Comparison of ENCODE assay signal across 8 cellular contexts in genomic region chr12:47715393-47715876, GRCh38. TPM values are rescaled to one million over a fixed set of nuclear protein-coding genes. Genes with fewer than 3 reads are reported as not detected.
A peak's percentile ranks its signal among the peaks of the same experiment; 100 is the strongest.
DNase-seq lines count a peak whose midpoint lies in the region; ATAC-seq and TF ChIP-seq lines count a peak whose summit lies in the region.

No MANE protein-coding gene starts in this region.

- POLR2A ChIA-PET in GM10248 (lab: Yijun Ruan, JAX), result no interaction called here

- TF ChIP-seq CTCF in GM10248 (IDR thresholded peaks at IDR 0.05; ENCODE audit: control extremely low read depth, extremely low read depth, low read depth, missing control alignments), result peak; percentile 83

- peaks cover 34 to 43% (median 36%) of the 10 kb centered on the region in 3 donors for H3K4me1 ChIP-seq in skeletal muscle tissue (ENCODE audit: control insufficient read depth in 3 of 3, insufficient read depth in 3 of 3, low read length in 3 of 3)

- H3K9ac ChIP-seq in skeletal muscle tissue (ENCODE audit: low read depth in 1 of 3, low read length in 3 of 3), result peak overlapping the region; percentile 9 to 61 (median 52)

- no peaks in the 10 kb centered on the region for H3K27me3 ChIP-seq in skeletal muscle tissue (ENCODE audit: control insufficient read depth in 3 of 3, insufficient read depth in 3 of 3, low read length in 3 of 3)

- DNase-seq in GM10248 (ENCODE audit: extremely low spot score) (peak; percentile 77), NCI-H187 treated with DMSO at 0.1 percent for 48 hours (lab: John Stamatoyannopoulos, UW) (peak; percentile 46), T-helper 9 cell (peak; percentile 73), astrocyte of the hippocampus (ENCODE audit: low read depth, low spot score) (peak; percentile 80), iPS DF 19.7 (ENCODE audit: low read depth, low spot score) (peak; percentile 54)

- peak; percentile 71 for ATAC-seq in HG02798 (IDR thresholded peaks at IDR 0.05; ENCODE audit: poor library complexity, unreplicated experiment)
- ATAC-seq in GM19467 (IDR thresholded peaks at IDR 0.05; ENCODE audit: unreplicated experiment), result no peak

- CTCF ChIA-PET in GM10248 (lab: Yijun Ruan, JAX), result interaction anchor here (0.6 to 46.2 kb wide), 19 partner anchors 9 to 444 kb away, joined by 3 to 1524 read pairs (median 7); partner anchors contain the start of genes ENDOU, HDAC7, RAPGEF3 and RPAP3

- H3K9me3 ChIP-seq in skeletal muscle tissue (ENCODE audit: control insufficient read depth in 3 of 3, low read length in 3 of 3), result no peaks in the 10 kb centered on the region

- peak overlapping the region; percentile 22 to 52 (median 37) for H3K4me3 ChIP-seq in skeletal muscle tissue (ENCODE audit: low read length in 3 of 3)

- no peak overlapping the region for H3K27ac ChIP-seq in skeletal muscle tissue (ENCODE audit: low read depth, low read length)

- H3K36me3 ChIP-seq in skeletal muscle tissue (ENCODE audit: control insufficient read depth in 3 of 3, insufficient read depth in 3 of 3, low read length in 3 of 3), result peaks cover 0 to 4% (median 2%) of the 10 kb centered on the region in 3 donors

RNA-seq across cellular contexts. Expression of gene RPAP3, which starts 9.6 kb away (rescaled TPM):
- 5.2 TPM for total RNA-seq in skeletal muscle tissue

RNA-seq across cellular contexts. Expression of gene ENDOU, which starts 9.9 kb away (rescaled TPM):
- total RNA-seq in skeletal muscle tissue, result 1.0 TPM

RNA-seq across cellular contexts. Expression of gene RAPGEF3, which starts 43.2 kb away (rescaled TPM):
- 8.4 TPM for total RNA-seq in skeletal muscle tissue

RNA-seq across cellular contexts. Expression of gene SLC48A1, which starts 57.6 kb away (rescaled TPM):
- total RNA-seq in skeletal muscle tissue, result 7.8 TPM
